ENCODE assay signal across 8 cellular contexts in the genomic region with DNA sequence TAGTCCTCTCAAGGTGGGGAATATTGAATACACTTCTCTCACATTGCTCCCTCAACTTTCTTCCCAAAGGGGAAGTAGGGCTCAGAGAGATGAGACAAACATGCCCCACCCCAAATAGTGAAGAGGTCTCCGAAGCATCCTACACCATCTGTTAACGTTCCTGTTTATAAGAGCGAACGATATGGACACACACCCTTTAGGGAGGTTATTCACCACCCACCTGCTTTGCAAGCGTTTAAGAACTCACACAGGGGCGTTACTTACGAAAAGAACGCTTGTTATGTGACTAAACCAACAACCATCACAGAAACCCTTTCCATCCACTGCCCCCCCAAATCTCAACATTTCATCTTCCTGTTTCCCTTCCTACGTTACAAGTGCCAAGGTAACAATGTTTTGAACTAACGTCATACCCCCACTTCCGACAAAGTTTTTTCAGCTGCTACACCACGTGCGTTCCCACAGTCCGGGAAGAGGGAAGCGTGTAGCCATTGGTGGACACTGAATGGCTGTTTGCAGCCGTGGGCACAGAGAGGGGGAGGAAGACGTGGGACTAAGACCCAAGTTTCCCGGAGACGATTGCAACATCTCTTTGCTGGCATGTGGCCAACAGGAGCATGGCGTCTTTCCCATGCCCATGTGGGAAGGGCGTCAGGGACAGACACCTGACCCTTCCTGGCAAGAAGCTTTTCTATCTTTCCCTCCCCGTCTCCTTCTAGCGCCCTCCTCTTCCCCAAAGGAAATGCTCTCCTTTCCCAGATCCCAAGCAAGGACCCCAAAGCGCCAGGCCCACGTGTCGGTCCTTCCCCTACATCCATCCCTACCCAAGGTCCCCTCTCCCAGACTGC. TPM values are rescaled to one million over a fixed set of nuclear protein-coding genes. Genes with fewer than 3 reads are reported as not detected.
A peak's percentile ranks its signal among the peaks of the same experiment; 100 is the strongest.
DNase-seq lines count a peak whose midpoint lies in the region; ATAC-seq and TF ChIP-seq lines count a peak whose summit lies in the region.

No MANE protein-coding gene starts in this region.

- POLR2A ChIA-PET in A673 (lab: Charles Lee; ENCODE audit: low non-redundant PET) (interaction anchor here (0.7 kb wide), 1 partner anchor 752 kb away, joined by 3 read pairs; no protein-coding TSS in a partner anchor), RWPE1 (lab: Yijun Ruan, JAX; ENCODE audit: low non-redundant PET) (no interaction called here)

- TF ChIP-seq CTCF in A673 (conservative IDR thresholded peaks at IDR 0.05; ENCODE audit: low read depth, low read length) (no peak), RWPE1 (conservative IDR thresholded peaks at IDR 0.05; ENCODE audit: low read depth) (no peak), neutrophil (IDR thresholded peaks at IDR 0.05) (no peak), suprapubic skin (IDR thresholded peaks at IDR 0.05) (no peak)

- H3K27ac ChIP-seq in A673 (ENCODE audit: low read depth, low read length, poor library complexity, severe bottlenecking) (peak overlapping the region; percentile 88), RWPE1 (peak overlapping the region; percentile 97), neutrophil (peak overlapping the region; percentile 30), suprapubic skin (peak overlapping the region; percentile 100)

- H3K36me3 ChIP-seq in A673 (ENCODE audit: insufficient read depth, low read length, poor library complexity, severe bottlenecking) (no peaks in the 10 kb centered on the region), neutrophil (no peaks in the 10 kb centered on the region), suprapubic skin (no peaks in the 10 kb centered on the region)

- no peaks in the 10 kb centered on the region for H3K9me3 ChIP-seq in A673 (ENCODE audit: low read depth, low read length, poor library complexity, severe bottlenecking)
- no peaks in the 10 kb centered on the region for H3K9me3 ChIP-seq in neutrophil
- no peaks in the 10 kb centered on the region for H3K9me3 ChIP-seq in suprapubic skin

- WGBS in suprapubic skin = under 1% methylated on average over 26 of the region's 26 CpGs

- ATAC-seq in GM18870 (IDR thresholded peaks at IDR 0.05; ENCODE audit: unreplicated experiment) (peak; percentile 48), HG03571 (IDR thresholded peaks at IDR 0.05; ENCODE audit: unreplicated experiment) (peak; percentile 22)

- H3K4me3 ChIP-seq in A673 (ENCODE audit: low read depth, low read length, poor library complexity, severe bottlenecking) = peak overlapping the region; percentile 93
- peak overlapping the region; percentile 56 to 60 for H3K4me3 ChIP-seq in neutrophil (ENCODE audit: low read depth in 1 of 2, low read length in 1 of 2)
- peak overlapping the region; percentile 83 for H3K4me3 ChIP-seq in suprapubic skin

- intact Hi-C loops in A673 (cut with micrococcal nuclease; ENCODE audit: unreplicated experiment) = no loop called here

- H3K27me3 ChIP-seq in A673 (replicated peaks; ENCODE audit: insufficient read depth, low read depth, low read length, poor library complexity) (no peaks in the 10 kb centered on the region), neutrophil (peaks cover 57% of the 10 kb centered on the region), suprapubic skin (no peaks in the 10 kb centered on the region)

- no TSS peak for BruUV-seq in A673 (replicated peaks; lab: Mats Ljungman, UMichigan)

- peak in 1 of 2 donors; percentile 60 for TF ChIP-seq POLR2A in suprapubic skin (IDR thresholded peaks at IDR 0.05)

- TF ChIP-seq EP300 in suprapubic skin (IDR thresholded peaks at IDR 0.05) = no peak

- CTCF ChIA-PET in A673 (lab: Charles Lee) (no interaction called here), RWPE1 (lab: Yijun Ruan, JAX) (no interaction called here)

- peak; percentile 91 for DNase-seq in A673 (ENCODE audit: low spot score)
- peak; percentile 80 for DNase-seq in RWPE1 (ENCODE audit: low spot score)
- peak; percentile 55 for DNase-seq in activated naive CD4-positive, alpha-beta T cell treated with anti-CD3 and anti-CD28 coated beads, Interleukin-2, amount 50 U/mL, for 16 hours
- DNase-seq in germinal center (ENCODE audit: low spot score) = peak; percentile 35
- peak; percentile 96 to 97 for DNase-seq in suprapubic skin (ENCODE audit: low spot score in 2 of 2)

- peaks cover 57% of the 10 kb centered on the region for H3K4me1 ChIP-seq in A673 (ENCODE audit: insufficient read depth, low read length, poor library complexity, severe bottlenecking)
- H3K4me1 ChIP-seq in neutrophil (ENCODE audit: control insufficient read depth in 1 of 2, insufficient read depth in 1 of 2, low read depth in 1 of 2, low read length in 1 of 2) = peaks cover 19 to 21% of the 10 kb centered on the region in 2 experiments
- H3K4me1 ChIP-seq in suprapubic skin = peaks cover 61% of the 10 kb centered on the region

RNA-seq across cellular contexts. Expression of gene YBX3, which starts 1.2 kb away (rescaled TPM):
- 272 and 288 TPM in 2 replicates for total RNA-seq in A673 (2021)
- total RNA-seq in suprapubic skin = 100 to 1,000 TPM; 610 to 832 (median 677) TPM

RNA-seq across cellular contexts. Expression of gene STYK1, which starts 48.0 kb away (rescaled TPM):
- total RNA-seq in A673 (2021) = 0.77 and 0.94 TPM in 2 replicates
- total RNA-seq in suprapubic skin = 1 to 10 TPM; 1.0 to 2.3 (median 1.2) TPM

Comparison
In these comparisons a context has a peak if more than half of its experiments do, and no peak if none do; other contexts are left out.
1. Peak in every context shown above with its lines: DNase-seq, ATAC-seq, H3K4me3 ChIP-seq and H3K27ac ChIP-seq.
2. DNase-seq: peak in every context shown above with its lines; median percentile 96 in suprapubic skin; 91 in A673; 80 in RWPE1; 55 in activated naive CD4-positive, alpha-beta T cell treated with anti-CD3 and anti-CD28 coated beads, Interleukin-2, amount 50 U/mL, for 16 hours; 35 in germinal center.
3. H3K27ac ChIP-seq: peak in every context shown above with its lines; median percentile 100 in suprapubic skin; 97 in RWPE1; 88 in A673; 30 in neutrophil.